13 cellular contexts compared by ENCODE assay signal in genomic region chr1:31016868-31017267, GRCh38.
"Had no signal": no experiment of that assay in that cellular context is flagged by ENCODE, and none has a peak within 500 bp of the region (broad histone marks: within the 10 kb centered on the region; RNA-seq: fewer than 3 reads in every experiment).

No MANE protein-coding gene starts in this region.

- ATAC-seq: gastroesophageal sphincter, heart right ventricle, left colon had no signal

- DNase-seq: activated gamma-delta T cell; dorsolateral prefrontal cortex; erythroblast; heart right ventricle; left colon; stimulated activated CD4-positive, alpha-beta T cell treated with anti-CD3 and anti-CD28 coated beads, Interleukin-12 subunit alpha, Interleukin-12 subunit beta, amount 100 ng/mL, for 4 hours; stimulated activated CD4-positive, alpha-beta T cell treated with anti-CD3 and anti-CD28 coated beads, Interleukin-2, amount 100 ng/mL, for 24 hours; uterus had no signal

- H3K36me3 ChIP-seq: ascending aorta, breast epithelium, gastroesophageal sphincter, uterus had no signal

- H2AFZ ChIP-seq: parathyroid adenoma had no signal

- H3K4me3 ChIP-seq: ascending aorta, breast epithelium, dorsolateral prefrontal cortex, gastroesophageal sphincter, heart right ventricle, lung, uterus had no signal

- H3K27ac ChIP-seq: ascending aorta, breast epithelium, dorsolateral prefrontal cortex, gastroesophageal sphincter, heart right ventricle, parathyroid adenoma, uterus had no signal

- H3K27me3 ChIP-seq: ascending aorta, breast epithelium, dorsolateral prefrontal cortex, gastroesophageal sphincter, heart right ventricle, uterus had no signal

- H3K9me3 ChIP-seq: ascending aorta, breast epithelium, gastroesophageal sphincter, heart right ventricle, uterus had no signal

- H3K4me1 ChIP-seq: parathyroid adenoma had no signal
